8 cellular contexts compared by ENCODE assay signal in the genomic region with DNA sequence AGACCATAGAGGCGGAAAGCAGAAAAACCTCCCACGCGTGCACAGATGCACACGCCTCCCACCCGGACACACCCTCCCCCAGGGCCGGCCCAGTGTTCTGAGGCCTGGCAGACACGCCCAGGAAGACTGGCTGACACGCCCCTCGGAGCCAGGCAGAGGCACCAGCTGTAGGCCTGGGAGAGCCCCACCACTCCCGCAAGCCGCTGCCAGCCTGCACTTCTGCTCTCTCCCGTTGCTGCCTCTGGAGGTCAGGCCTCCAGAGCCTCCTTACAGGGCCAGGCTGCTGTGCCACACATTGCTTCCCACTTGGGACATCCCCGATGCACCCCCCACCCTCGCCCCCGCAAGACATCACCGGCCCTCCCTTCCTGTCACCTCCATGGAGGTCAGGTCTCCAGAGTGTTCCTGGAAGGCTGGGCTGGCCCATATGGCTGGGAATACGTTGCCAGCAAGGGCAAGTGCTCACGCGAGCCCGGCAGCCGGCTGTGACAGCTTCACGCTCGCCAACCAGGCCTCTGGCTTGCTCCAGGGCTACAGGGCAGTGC. TPM values are rescaled to one million over a fixed set of nuclear protein-coding genes. Genes with fewer than 3 reads are reported as not detected.
DNase-seq lines count a peak whose midpoint lies in the region; ATAC-seq and TF ChIP-seq lines count a peak whose summit lies in the region.
"Had no signal": no experiment of that assay in that cellular context is flagged by ENCODE, and none has a peak within 500 bp of the region (broad histone marks: within the 10 kb centered on the region; RNA-seq: fewer than 3 reads in every experiment).

No MANE protein-coding gene starts in this region.

- no peak for TF ChIP-seq CTCF in SK-N-SH (IDR thresholded peaks at IDR 0.05)
- no peak for TF ChIP-seq CTCF in kidney epithelial cell (IDR thresholded peaks at IDR 0.05; ENCODE audit: insufficient read depth, low read length, poor library complexity, severe bottlenecking)

- TF ChIP-seq EP300 in SK-N-SH (IDR thresholded peaks at IDR 0.05; ENCODE audit: borderline replicate concordance in 1 of 2, low read depth in 1 of 2, low read length in 1 of 2) = no peak

- no peak overlapping the region for H3K27ac Mint-ChIP-seq in activated naive CD4-positive, alpha-beta T cell treated with anti-CD3 and anti-CD28 coated beads for 36 hours
- H3K27ac Mint-ChIP-seq: stimulated activated naive CD8-positive, alpha-beta T cell treated with anti-CD3 and anti-CD28 coated beads, Interleukin-15, Interleukin-2, amounts not matched to agents 100 ng/mL and 50 ng/mL, for 24 hours had no signal

- POLR2A ChIA-PET in SK-N-SH (lab: Yijun Ruan, JAX) = no interaction called here

- H3K9ac ChIP-seq in SK-N-SH = no peak overlapping the region

- no peak overlapping the region for H3K4me2 ChIP-seq in SK-N-SH

- H2AFZ ChIP-seq in SK-N-SH (ENCODE audit: low read depth) = no peak overlapping the region

- no peak for ATAC-seq in GM21723 (IDR thresholded peaks at IDR 0.05; ENCODE audit: unreplicated experiment)

- H4K20me1 ChIP-seq in SK-N-SH (ENCODE audit: insufficient read depth) = no peaks in the 10 kb centered on the region

- peaks cover 0 to 23% of the 10 kb centered on the region in 2 experiments; a peak in 1 of 4 replicates for H3K4me1 ChIP-seq in SK-N-SH (ENCODE audit: control insufficient read depth in 1 of 2, insufficient read depth in 2 of 2, low read depth in 1 of 2, low read length in 1 of 2)

- H3K27me3 ChIP-seq in SK-N-SH (ENCODE audit: insufficient read depth) (no peaks in the 10 kb centered on the region), kidney epithelial cell (ENCODE audit: control insufficient read depth, insufficient read depth, low read length) (peaks cover 17% of the 10 kb centered on the region)

- 13% methylated on average over 6 of the region's 23 CpGs for WGBS in SK-N-SH (ENCODE audit: low lambda C conversion rate)

- no peaks in the 10 kb centered on the region for H3K36me3 Mint-ChIP-seq in activated naive CD4-positive, alpha-beta T cell treated with anti-CD3 and anti-CD28 coated beads for 36 hours (ENCODE audit: low read depth)

- H3K36me3 ChIP-seq in SK-N-SH (replicated peaks in 1 of 2; ENCODE audit: control insufficient read depth in 1 of 2, insufficient read depth in 2 of 2, low read length in 1 of 2) (no peaks in the 10 kb centered on the region), kidney epithelial cell (ENCODE audit: control insufficient read depth, insufficient read depth, low read length) (no peaks in the 10 kb centered on the region)

- no peak overlapping the region for H3K4me3 Mint-ChIP-seq in activated naive CD4-positive, alpha-beta T cell treated with anti-CD3 and anti-CD28 coated beads for 36 hours
- H3K4me3 Mint-ChIP-seq: stimulated activated naive CD8-positive, alpha-beta T cell treated with anti-CD3 and anti-CD28 coated beads, Interleukin-15, Interleukin-2, amounts not matched to agents 100 ng/mL and 50 ng/mL, for 24 hours had no signal

- no peaks in the 10 kb centered on the region for H3K27me3 Mint-ChIP-seq in activated naive CD4-positive, alpha-beta T cell treated with anti-CD3 and anti-CD28 coated beads for 36 hours (ENCODE audit: low read depth)
- H3K27me3 Mint-ChIP-seq: stimulated activated naive CD8-positive, alpha-beta T cell treated with anti-CD3 and anti-CD28 coated beads, Interleukin-15, Interleukin-2, amounts not matched to agents 100 ng/mL and 50 ng/mL, for 24 hours had no signal

- H3K4me1 Mint-ChIP-seq in activated naive CD4-positive, alpha-beta T cell treated with anti-CD3 and anti-CD28 coated beads for 36 hours (ENCODE audit: low read depth) = peaks cover 6% of the 10 kb centered on the region

- no peaks in the 10 kb centered on the region for H3K9me2 ChIP-seq in SK-N-SH

- no peaks in the 10 kb centered on the region for H3K9me3 Mint-ChIP-seq in activated naive CD4-positive, alpha-beta T cell treated with anti-CD3 and anti-CD28 coated beads for 36 hours
- H3K9me3 Mint-ChIP-seq: stimulated activated naive CD8-positive, alpha-beta T cell treated with anti-CD3 and anti-CD28 coated beads, Interleukin-15, Interleukin-2, amounts not matched to agents 100 ng/mL and 50 ng/mL, for 24 hours had no signal

- H3K9me3 ChIP-seq in SK-N-SH = no peaks in the 10 kb centered on the region

- TF ChIP-seq RAD21 in SK-N-SH (IDR thresholded peaks at IDR 0.05; ENCODE audit: low read length) = no peak

- no peak overlapping the region; a peak in 1 of 4 replicates for H3K27ac ChIP-seq in SK-N-SH (ENCODE audit: low read depth in 2 of 2, low read length in 1 of 2)

- H3K79me2 ChIP-seq in SK-N-SH (ENCODE audit: insufficient read depth) = no peaks in the 10 kb centered on the region

- intact Hi-C loops in activated naive CD4-positive, alpha-beta T cell treated with anti-CD3 and anti-CD28 coated beads for 36 hours (cut with micrococcal nuclease) = no loop called here
- intact Hi-C loops in posterior cingulate gyrus (cut with DNase I) = no loop called here

- DNase-seq in HUDEP-2 (lab: John Stamatoyannopoulos, UW; ENCODE audit: unreplicated experiment in 76 of 76) (peak in 70 of 76 experiments; percentile 2 to 76 (median 48)), SK-N-SH (peak; percentile 89), kidney epithelial cell (ENCODE audit: low read depth) (peak; percentile 29), posterior cingulate gyrus (no peak)
- peak; percentile 81 for DNase-seq in activated naive CD4-positive, alpha-beta T cell treated with anti-CD3 and anti-CD28 coated beads for 36 hours
- peak; percentile 11 for DNase-seq in stimulated activated CD8-positive, alpha-beta memory T cell treated with anti-CD3 and anti-CD28 coated beads, Interleukin-15, amount 100 ng/mL, for 24 hours (ENCODE audit: low read depth)

- H3K4me3 ChIP-seq in SK-N-SH (ENCODE audit: low read depth in 2 of 2, low read length in 1 of 2) (no peak overlapping the region), kidney epithelial cell (ENCODE audit: low read depth, low read length) (no peak overlapping the region)

- CTCF ChIA-PET in SK-N-SH (lab: Yijun Ruan, JAX) = interaction anchor here (0.7 to 2.0 kb wide), 6 partner anchors 23 to 261 kb away, joined by 3 to 7 read pairs (median 4); no protein-coding TSS in a partner anchor
- CTCF ChIA-PET in activated naive CD4-positive, alpha-beta T cell treated with anti-CD3 and anti-CD28 coated beads for 36 hours (lab: Charles Lee) = no interaction called here

- no peaks in the 10 kb centered on the region for H3F3A ChIP-seq in SK-N-SH (replicated peaks; ENCODE audit: insufficient read depth)

TF ChIP-seq in SK-N-SH, 30 proteins besides CTCF, POLR2A, EP300 and RAD21:
- no peak for TF ChIP-seq GABPA (IDR thresholded peaks at IDR 0.05; ENCODE audit: low read depth)
- peak; percentile 70; the same call in 1 of the 2 replicates for TF ChIP-seq MXI1 (IDR thresholded peaks at IDR 0.05; ENCODE audit: low read depth, low read length)

RNA-seq across cellular contexts. Expression of gene CASZ1, which starts 40.4 kb away (rescaled TPM):
- polyA plus RNA-seq in SK-N-SH (2012; rRNA removed) = 0.37 and 0.51 TPM in 2 replicates
- polyA plus RNA-seq in SK-N-SH (2012; cell fraction: cytosol; rRNA removed) = 0.21 and 0.41 TPM in 2 replicates
- polyA plus RNA-seq in SK-N-SH (2012; cell fraction: nucleus; rRNA removed) = 1.0 and 1.4 TPM in 2 replicates
- total RNA-seq in activated naive CD4-positive, alpha-beta T cell treated with anti-CD3 and anti-CD28 coated beads for 36 hours = 1 to 10 TPM; 1.7 to 2.0 TPM
- 19.1 and 28.2 TPM in 2 replicates for total RNA-seq in kidney epithelial cell

Comparison
In these comparisons a context has a peak if more than half of its experiments do, and no peak if none do; other contexts are left out.
1. DNase-seq: peak in HUDEP-2 (70 of 76), SK-N-SH (single experiment), activated naive CD4-positive, alpha-beta T cell treated with anti-CD3 and anti-CD28 coated beads for 36 hours (single experiment), kidney epithelial cell (single experiment) and stimulated activated CD8-positive, alpha-beta memory T cell treated with anti-CD3 and anti-CD28 coated beads, Interleukin-15, amount 100 ng/mL, for 24 hours (single experiment); none in posterior cingulate gyrus (0 of 10).